Comparison of ENCODE assay signal across 8 cellular contexts in the genomic region with DNA sequence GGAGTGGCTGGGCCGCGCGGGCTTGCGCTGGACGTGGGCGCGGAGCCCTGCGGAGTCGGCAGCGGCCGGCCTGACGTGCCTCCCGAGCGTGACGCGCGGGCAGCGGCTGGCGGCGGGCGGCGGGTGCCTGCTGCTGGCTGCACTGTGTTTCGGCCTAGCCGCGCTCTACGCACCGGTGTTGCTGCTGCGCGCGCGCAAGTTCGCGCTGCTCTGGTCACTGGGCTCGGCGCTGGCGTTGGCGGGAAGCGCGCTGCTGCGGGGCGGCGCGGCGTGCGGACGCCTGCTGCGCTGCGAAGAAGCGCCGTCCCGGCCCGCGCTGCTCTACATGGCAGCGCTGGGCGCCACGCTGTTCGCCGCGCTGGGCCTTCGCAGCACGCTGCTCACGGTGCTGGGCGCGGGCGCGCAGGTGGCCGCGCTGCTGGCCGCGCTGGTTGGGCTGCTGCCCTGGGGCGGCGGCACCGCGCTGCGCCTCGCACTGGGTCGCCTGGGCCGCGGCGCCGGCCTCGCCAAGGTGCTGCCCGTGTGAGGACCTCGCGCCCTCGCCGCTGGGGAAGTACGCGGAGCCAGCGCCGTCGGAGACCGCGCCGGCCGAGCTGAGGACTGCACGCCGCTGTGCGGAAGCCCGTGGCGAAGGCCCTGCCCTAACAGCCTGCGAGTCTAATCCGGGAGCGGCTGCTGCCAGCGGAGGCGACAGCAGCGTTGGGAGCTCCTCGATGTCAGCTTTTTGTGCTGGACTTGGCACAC. TPM values are rescaled to one million over a fixed set of nuclear protein-coding genes. Genes with fewer than 3 reads are reported as not detected.
DNase-seq lines count a peak whose midpoint lies in the region; ATAC-seq and TF ChIP-seq lines count a peak whose summit lies in the region.

No MANE protein-coding gene starts in this region.

- H3K4me1 ChIP-seq in HUES6 (ENCODE audit: control insufficient read depth, insufficient read depth, low read length) = peaks cover 17% of the 10 kb centered on the region
- H3K4me1 ChIP-seq in PC-9 (replicated peaks; ENCODE audit: insufficient read depth) = peaks cover 29% of the 10 kb centered on the region

- H3K79me2 ChIP-seq in PC-9 (ENCODE audit: low read depth) = peaks cover 28% of the 10 kb centered on the region

- peak overlapping the region; percentile 96 for H3K9ac ChIP-seq in HUES6 (ENCODE audit: low read length)

- peak; percentile 56 for ATAC-seq in GM21515 (IDR thresholded peaks at IDR 0.05; ENCODE audit: unreplicated experiment)
- peak; percentile 82 for ATAC-seq in activated T-cell treated with anti-CD3 and anti-CD28 coated beads, Interleukin-2, amount 50 U/mL, for 72 hours (replicated peaks in 1 of 2)
- peak; percentile 77 to 81 for ATAC-seq in naive thymus-derived CD8-positive, alpha-beta T cell

- H3K4me3 ChIP-seq in HUES6 (ENCODE audit: low read depth, low read length) (peak overlapping the region; percentile 76), PC-9 (peak overlapping the region; percentile 66)

- peak; percentile 31 for DNase-seq in DMS153 treated with DMSO at 0.1 percent for 48 hours (lab: John Stamatoyannopoulos, UW; ENCODE audit: unreplicated experiment)
- peak; percentile 74 to 78 for DNase-seq in PC-9
- DNase-seq in activated T-cell treated with anti-CD3 and anti-CD28 coated beads, Interleukin-2, amount 50 U/mL, for 72 hours = peak; percentile 86 to 87
- peak; percentile 67 for DNase-seq in fibroblast of gingiva (ENCODE audit: low read depth)
- DNase-seq in naive thymus-derived CD8-positive, alpha-beta T cell = peak; percentile 70 to 86 (median 81)
- peak; percentile 63 to 92 (median 82) for DNase-seq in stimulated activated naive CD4-positive, alpha-beta T cell (lab: John Stamatoyannopoulos, UW)

- peaks cover 2 to 13% of the 10 kb centered on the region in 2 donors for H3K36me3 Mint-ChIP-seq in activated T-cell treated with anti-CD3 and anti-CD28 coated beads, Interleukin-2, amount 50 U/mL, for 72 hours (ENCODE audit: insufficient read depth in 2 of 2)
- peaks cover 10 to 27% (median 15%) of the 10 kb centered on the region in 3 donors for H3K36me3 Mint-ChIP-seq in naive thymus-derived CD8-positive, alpha-beta T cell

- H3K4me3 Mint-ChIP-seq in activated T-cell treated with anti-CD3 and anti-CD28 coated beads, Interleukin-2, amount 50 U/mL, for 72 hours = peak overlapping the region; percentile 91
- H3K4me3 Mint-ChIP-seq in naive thymus-derived CD8-positive, alpha-beta T cell = peak overlapping the region; percentile 84 to 96 (median 91)

- H3K27ac ChIP-seq in HUES6 (ENCODE audit: low read depth, low read length) = peak overlapping the region; percentile 30; the same call in 1 of the 2 replicates
- H3K27ac ChIP-seq in PC-9 = peak overlapping the region; percentile 94

- CTCF ChIA-PET in PC-9 (lab: Charles Lee) = no interaction called here

- H3K27ac Mint-ChIP-seq in activated T-cell treated with anti-CD3 and anti-CD28 coated beads, Interleukin-2, amount 50 U/mL, for 72 hours = peak overlapping the region; percentile 90
- peak overlapping the region; percentile 93 to 99 (median 97) for H3K27ac Mint-ChIP-seq in naive thymus-derived CD8-positive, alpha-beta T cell

- peak overlapping the region; percentile 89 for H3K4me2 ChIP-seq in PC-9

- H3K9me3 Mint-ChIP-seq in activated T-cell treated with anti-CD3 and anti-CD28 coated beads, Interleukin-2, amount 50 U/mL, for 72 hours = no peaks in the 10 kb centered on the region
- H3K9me3 Mint-ChIP-seq in naive thymus-derived CD8-positive, alpha-beta T cell = no peaks in the 10 kb centered on the region

- no peaks in the 10 kb centered on the region for H3K9me2 ChIP-seq in PC-9 (ENCODE audit: insufficient read depth)

- H3K4me1 Mint-ChIP-seq in activated T-cell treated with anti-CD3 and anti-CD28 coated beads, Interleukin-2, amount 50 U/mL, for 72 hours (ENCODE audit: low read depth) = peaks cover 46% of the 10 kb centered on the region
- H3K4me1 Mint-ChIP-seq in naive thymus-derived CD8-positive, alpha-beta T cell = peaks cover 20 to 51% (median 41%) of the 10 kb centered on the region in 4 donors

- H3K36me3 ChIP-seq in HUES6 (ENCODE audit: control insufficient read depth, insufficient read depth, low read length) (peaks cover 26% of the 10 kb centered on the region), PC-9 (ENCODE audit: low read depth) (peaks cover 19% of the 10 kb centered on the region)

- TF ChIP-seq CTCF in PC-9 (conservative IDR thresholded peaks at IDR 0.05) = no peak

- no peaks in the 10 kb centered on the region for H3K27me3 Mint-ChIP-seq in activated T-cell treated with anti-CD3 and anti-CD28 coated beads, Interleukin-2, amount 50 U/mL, for 72 hours (ENCODE audit: low read depth)
- H3K27me3 Mint-ChIP-seq in naive thymus-derived CD8-positive, alpha-beta T cell = no peaks in the 10 kb centered on the region

- POLR2A ChIA-PET in PC-9 (lab: Charles Lee; ENCODE audit: unreplicated experiment) = interaction anchor here (0.7 kb wide), 2 partner anchors 50 to 193 kb away, joined by 4 to 6 read pairs; no protein-coding TSS in a partner anchor
- POLR2A ChIA-PET in naive thymus-derived CD8-positive, alpha-beta T cell (lab: Charles Lee) = interaction anchor here (0.6 to 2.2 kb wide), 31 partner anchors 9 to 620 kb away, joined by 3 to 13 read pairs (median 4); partner anchors contain the start of genes IWS1, POLR2D, SAP130 and UGGT1

- peaks cover 43% of the 10 kb centered on the region for H3F3A ChIP-seq in PC-9 (ENCODE audit: insufficient read depth, low read depth)

- peaks cover 19% of the 10 kb centered on the region; the same call in 1 of the 2 replicates for H4K20me1 ChIP-seq in PC-9 (ENCODE audit: insufficient read depth)

- intact Hi-C loops in PC-9 (cut with micrococcal nuclease; ENCODE audit: unreplicated experiment) = loop anchor here (1.0 to 5.0 kb wide), 6 partner anchors 53 to 475 kb away; partner anchors contain the start of genes IWS1, POLR2D, UGGT1 and WDR33

- peak overlapping the region; percentile 76 for H2AFZ ChIP-seq in PC-9

- no peaks in the 10 kb centered on the region for H3K27me3 ChIP-seq in HUES6 (ENCODE audit: control insufficient read depth, insufficient read depth, low read length)
- no peaks in the 10 kb centered on the region for H3K27me3 ChIP-seq in PC-9 (ENCODE audit: insufficient read depth, low read depth)

- no TSS peak for BruUV-seq in PC-9 (replicated peaks; lab: Mats Ljungman, UMichigan)

- H3K9me3 ChIP-seq in HUES6 (ENCODE audit: control insufficient read depth, insufficient read depth, low read depth, low read length) (no peaks in the 10 kb centered on the region), PC-9 (ENCODE audit: insufficient read depth, low read depth) (no peaks in the 10 kb centered on the region)

RNA-seq across cellular contexts. Expression of gene SFT2D3, which starts 0.5 kb away (rescaled TPM):
- total RNA-seq in PC-9 (2021) = 7.3 and 8.4 TPM in 2 replicates
- total RNA-seq in activated T-cell treated with anti-CD3 and anti-CD28 coated beads, Interleukin-2, amount 50 U/mL, for 72 hours = 1 to 10 TPM; 3.7 to 4.7 TPM
- total RNA-seq in naive thymus-derived CD8-positive, alpha-beta T cell = 10 to 100 TPM; 16.5 to 16.9 TPM
- 1 to 10 TPM; 1.7 to 4.4 (median 2.4) TPM for polyA plus RNA-seq in naive thymus-derived CD8-positive, alpha-beta T cell

RNA-seq across cellular contexts. Expression of gene LIMS2, which starts 26.5 kb away (rescaled TPM):
- 1.4 and 2.5 TPM in 2 replicates for total RNA-seq in PC-9 (2021)
- 10 to 100 TPM in 1 of 2 donors, 1 to 10 TPM in 1; 6.4 to 10.3 TPM for total RNA-seq in activated T-cell treated with anti-CD3 and anti-CD28 coated beads, Interleukin-2, amount 50 U/mL, for 72 hours
- 10 to 100 TPM; 10.1 to 11.8 TPM for total RNA-seq in naive thymus-derived CD8-positive, alpha-beta T cell
- polyA plus RNA-seq in naive thymus-derived CD8-positive, alpha-beta T cell = 10 to 100 TPM in 1 of 3 donors, 1 to 10 TPM in 2; 3.4 to 12.5 (median 5.8) TPM

RNA-seq across cellular contexts. Expression of gene GPR17, which starts 55.9 kb away (rescaled TPM):
- total RNA-seq in PC-9 (2021) = not detected in 2 replicates
- not detected for total RNA-seq in activated T-cell treated with anti-CD3 and anti-CD28 coated beads, Interleukin-2, amount 50 U/mL, for 72 hours
- total RNA-seq in naive thymus-derived CD8-positive, alpha-beta T cell = not detected
- not detected for polyA plus RNA-seq in naive thymus-derived CD8-positive, alpha-beta T cell

Comparison
In these comparisons a context has a peak if more than half of its experiments do, and no peak if none do; other contexts are left out.
1. Peak in every context shown above with its lines: DNase-seq, ATAC-seq, H3K4me3 ChIP-seq and H3K27ac ChIP-seq.
2. DNase-seq: peak in every context shown above with its lines; median percentile 86 in activated T-cell treated with anti-CD3 and anti-CD28 coated beads, Interleukin-2, amount 50 U/mL, for 72 hours; 82 in stimulated activated naive CD4-positive, alpha-beta T cell; 81 in naive thymus-derived CD8-positive, alpha-beta T cell; 76 in PC-9; 67 in fibroblast of gingiva; 31 in DMS153 treated with DMSO at 0.1 percent for 48 hours.